ENCODE assay signal across 1 cellular context in genomic region chr3:172317984-172318383, GRCh38.
TF ChIP-seq lines count a peak whose summit lies in the region.

No MANE protein-coding gene starts in this region.

TF ChIP-seq in GM12878, 131 proteins besides CTCF, POLR2A, EP300 and RAD21 (continued from another document):
- TF ChIP-seq MLLT1 (IDR thresholded peaks at IDR 0.05) (no peak), SIN3A (IDR thresholded peaks at IDR 0.05; ENCODE audit: low read depth, low read length) (no peak), BMI1 (IDR thresholded peaks at IDR 0.05; ENCODE audit: borderline replicate concordance) (peak; percentile 66), ATF2 (IDR thresholded peaks at IDR 0.05; ENCODE audit: low read length) (peak; percentile 45; the same call in 1 of the 2 replicates), CHD2 (IDR thresholded peaks at IDR 0.05; ENCODE audit: borderline replicate concordance, low read depth, low read length) (no peak), RFX5 (IDR thresholded peaks at IDR 0.05; ENCODE audit: low read depth, low read length) (peak; percentile 52; the same call in 1 of the 2 replicates), BCL3 (IDR thresholded peaks at IDR 0.05; ENCODE audit: borderline replicate concordance, insufficient read depth, low read depth, low read length, poor library complexity, severe bottlenecking) (peak; percentile 52), TCF3 (IDR thresholded peaks at IDR 0.05; ENCODE audit: borderline replicate concordance, insufficient read depth, low read depth, low read length) (0 out of 2 replicates have a peak, but pooled peaks have one; percentile 55), ETV6 (conservative IDR thresholded peaks at IDR 0.05 in 1 of 2, IDR thresholded peaks at IDR 0.05 in 1 of 2; ENCODE audit: borderline replicate concordance in 1 of 2, low read depth in 1 of 2) (no peak), GATAD2B (conservative IDR thresholded peaks at IDR 0.05; ENCODE audit: low read depth) (0 out of 2 replicates have a peak, but pooled peaks have one; percentile 36), MTA2 (IDR thresholded peaks at IDR 0.05; ENCODE audit: low read depth) (peak; percentile 97), NFIC (IDR thresholded peaks at IDR 0.05; ENCODE audit: low read depth, low read length) (peak; percentile 41; the same call in 1 of the 2 replicates), USF1 (IDR thresholded peaks at IDR 0.05; ENCODE audit: borderline replicate concordance, extremely low read length, insufficient read depth, low read depth, low read length) (no peak), IKZF1 (conservative IDR thresholded peaks at IDR 0.05) (peak; percentile 88), CEBPB (IDR thresholded peaks at IDR 0.05; ENCODE audit: borderline replicate concordance in 1 of 2, low read depth in 2 of 2, low read length in 2 of 2) (no peak), BCL11A (IDR thresholded peaks at IDR 0.05; ENCODE audit: low read depth, low read length) (peak; percentile 88), IRF4 (IDR thresholded peaks at IDR 0.05; ENCODE audit: low read depth, low read length) (no peak), MEF2B (IDR thresholded peaks at IDR 0.05; ENCODE audit: partially characterized antibody, poor library complexity, severe bottlenecking) (peak; percentile 95), NR2F1 (conservative IDR thresholded peaks at IDR 0.05) (peak; percentile 95), ZBTB40 (IDR thresholded peaks at IDR 0.05; ENCODE audit: borderline replicate concordance) (no peak), DPF2 (IDR thresholded peaks at IDR 0.05) (peak; percentile 80), TCF12 (IDR thresholded peaks at IDR 0.05; ENCODE audit: low read depth, low read length) (peak; percentile 79; the same call in 1 of the 2 replicates), FOXM1 (IDR thresholded peaks at IDR 0.05; ENCODE audit: low read depth, low read length) (peak; percentile 37; the same call in 1 of the 2 replicates), ZNF274 (IDR thresholded peaks at IDR 0.05; ENCODE audit: insufficient read depth, insufficient read length) (no peak), ZZZ3 (IDR thresholded peaks at IDR 0.05; ENCODE audit: control insufficient read depth, insufficient read length, low read depth) (no peak), SREBF1 (IDR thresholded peaks at IDR 0.05; ENCODE audit: low read length) (no peak), EED (IDR thresholded peaks at IDR 0.05; ENCODE audit: low read depth) (0 out of 2 replicates have a peak, but pooled peaks have one; percentile 37), JUND (IDR thresholded peaks at IDR 0.05; ENCODE audit: low read depth, low read length) (peak; percentile 23; the same call in 1 of the 2 replicates), GABPA (IDR thresholded peaks at IDR 0.05; ENCODE audit: low read depth) (0 out of 2 replicates have a peak, but pooled peaks have one; percentile 14), NR2C1 (IDR thresholded peaks at IDR 0.05) (no peak), POU2F2 (IDR thresholded peaks at IDR 0.05; ENCODE audit: borderline replicate concordance, low read depth, low read length) (peak; percentile 29; the same call in 1 of the 3 replicates), E4F1 (IDR thresholded peaks at IDR 0.05; ENCODE audit: borderline replicate concordance, partially characterized antibody) (no peak), SP1 (IDR thresholded peaks at IDR 0.05; ENCODE audit: low read depth, low read length) (peak; percentile 20), RUNX3 (IDR thresholded peaks at IDR 0.05; ENCODE audit: low read length) (peak; percentile 53), IRF3 (IDR thresholded peaks at IDR 0.05) (no peak), REST (IDR thresholded peaks at IDR 0.05; ENCODE audit: low read depth, low read length) (no peak)
